25 cellular contexts compared by ENCODE assay signal in the genomic region with DNA sequence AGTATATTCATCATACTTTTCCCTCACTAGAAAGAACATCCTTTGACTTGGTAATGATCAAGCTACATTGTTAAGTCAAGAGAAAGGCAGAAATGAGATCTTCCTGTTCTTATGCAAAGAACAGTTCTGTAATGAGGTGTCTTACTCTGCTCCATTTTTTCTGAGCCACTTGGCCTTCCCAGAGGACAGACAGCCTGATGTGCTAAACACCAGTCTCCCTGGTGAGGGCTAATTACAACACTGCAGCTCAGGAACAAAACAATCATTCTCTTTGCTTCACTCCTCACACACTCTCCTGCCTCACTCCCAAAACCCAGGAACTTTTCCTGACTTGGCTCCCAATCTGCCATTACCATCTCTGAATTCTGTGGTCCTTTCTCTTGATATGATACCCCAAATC. TPM values are rescaled to one million over a fixed set of nuclear protein-coding genes. Genes with fewer than 3 reads are reported as not detected.
"Had no signal": no experiment of that assay in that cellular context is flagged by ENCODE, and none has a peak within 500 bp of the region (broad histone marks: within the 10 kb centered on the region; RNA-seq: fewer than 3 reads in every experiment).

No MANE protein-coding gene starts in this region.

- ATAC-seq: activated CD8-positive, alpha-beta T cell treated with anti-CD3 and anti-CD28 coated beads for 36 hours; activated T-cell treated with anti-CD3 and anti-CD28 coated beads, Interleukin-2, amount 50 U/mL, for 4 hours; activated T-helper 17 cell treated with anti-CD3 and anti-CD28 coated beads, Interleukin-2, amount 50 U/mL, for 72 hours; gastroesophageal sphincter; naive thymus-derived CD4-positive, alpha-beta T cell; right cardiac atrium had no signal

- H3K4me1 Mint-ChIP-seq: activated T-helper 17 cell treated with anti-CD3 and anti-CD28 coated beads, Interleukin-2, amount 50 U/mL, for 72 hours; immature natural killer cell; memory B cell; naive thymus-derived CD4-positive, alpha-beta T cell had no signal

- H3K4me3 Mint-ChIP-seq: activated CD8-positive, alpha-beta T cell treated with anti-CD3 and anti-CD28 coated beads for 36 hours; activated T-cell treated with anti-CD3 and anti-CD28 coated beads, Interleukin-2, amount 50 U/mL, for 4 hours; activated T-helper 17 cell treated with anti-CD3 and anti-CD28 coated beads, Interleukin-2, amount 50 U/mL, for 72 hours; immature natural killer cell; memory B cell; naive thymus-derived CD4-positive, alpha-beta T cell; T-helper 1 cell treated with Interleukin-12 subunit alpha and Interleukin-12 subunit beta and Interleukin-4 antibody, amounts not matched to agents 30 μg/mL and 1 μg/mL, for 36 hours had no signal

- DNase-seq: activated CD4-positive, alpha-beta T cell treated with anti-CD3 and anti-CD28 coated beads for 1 hour; activated CD4-positive, alpha-beta T cell treated with anti-CD3 and anti-CD28 coated beads, Interleukin-2, amount 50 U/mL, for 1 hour; activated CD8-positive, alpha-beta T cell treated with anti-CD3 and anti-CD28 coated beads for 36 hours; activated gamma-delta T cell treated with Interleukin-2 at 50 U/mL for 16 hours; activated naive CD4-positive, alpha-beta T cell treated with anti-CD3 and anti-CD28 coated beads, Interleukin-2, amount 50 U/mL, for 16 hours; activated T-cell treated with anti-CD3 and anti-CD28 coated beads, Interleukin-2, amount 50 U/mL, for 4 hours; amniotic stem cell; brain microvascular endothelial cell; dorsolateral prefrontal cortex; immature natural killer cell; midbrain; naive thymus-derived CD4-positive, alpha-beta T cell; right cardiac atrium; spleen; stimulated activated naive CD4-positive, alpha-beta T cell; tibial artery had no signal

- H3K36me3 Mint-ChIP-seq: immature natural killer cell, memory B cell had no signal

- H3K9me3 Mint-ChIP-seq: activated CD8-positive, alpha-beta T cell treated with anti-CD3 and anti-CD28 coated beads for 36 hours; activated T-cell treated with anti-CD3 and anti-CD28 coated beads, Interleukin-2, amount 50 U/mL, for 4 hours; T-helper 1 cell treated with Interleukin-12 subunit alpha and Interleukin-12 subunit beta and Interleukin-4 antibody, amounts not matched to agents 30 μg/mL and 1 μg/mL, for 36 hours had no signal

- H3K27ac Mint-ChIP-seq: activated CD8-positive, alpha-beta T cell treated with anti-CD3 and anti-CD28 coated beads for 36 hours; activated T-helper 17 cell treated with anti-CD3 and anti-CD28 coated beads, Interleukin-2, amount 50 U/mL, for 72 hours; immature natural killer cell; memory B cell; naive thymus-derived CD4-positive, alpha-beta T cell; T-helper 1 cell treated with Interleukin-12 subunit alpha and Interleukin-12 subunit beta and Interleukin-4 antibody, amounts not matched to agents 30 μg/mL and 1 μg/mL, for 36 hours had no signal

- H3K27me3 Mint-ChIP-seq: activated CD8-positive, alpha-beta T cell treated with anti-CD3 and anti-CD28 coated beads for 36 hours; activated T-helper 17 cell treated with anti-CD3 and anti-CD28 coated beads, Interleukin-2, amount 50 U/mL, for 72 hours; memory B cell; naive thymus-derived CD4-positive, alpha-beta T cell had no signal

RNA-seq across cellular contexts. Expression of a gene that starts 25.6 kb away (rescaled TPM):
- total RNA-seq: activated CD8-positive, alpha-beta T cell treated with anti-CD3 and anti-CD28 coated beads for 36 hours; activated T-cell treated with anti-CD3 and anti-CD28 coated beads, Interleukin-2, amount 50 U/mL, for 4 hours; activated T-helper 17 cell treated with anti-CD3 and anti-CD28 coated beads, Interleukin-2, amount 50 U/mL, for 72 hours; astrocyte; cardiac septum; endothelial cell of umbilical vein; fibroblast of villous mesenchyme; kidney epithelial cell had no signal
